8 cellular contexts compared by ENCODE assay signal in the genomic region with DNA sequence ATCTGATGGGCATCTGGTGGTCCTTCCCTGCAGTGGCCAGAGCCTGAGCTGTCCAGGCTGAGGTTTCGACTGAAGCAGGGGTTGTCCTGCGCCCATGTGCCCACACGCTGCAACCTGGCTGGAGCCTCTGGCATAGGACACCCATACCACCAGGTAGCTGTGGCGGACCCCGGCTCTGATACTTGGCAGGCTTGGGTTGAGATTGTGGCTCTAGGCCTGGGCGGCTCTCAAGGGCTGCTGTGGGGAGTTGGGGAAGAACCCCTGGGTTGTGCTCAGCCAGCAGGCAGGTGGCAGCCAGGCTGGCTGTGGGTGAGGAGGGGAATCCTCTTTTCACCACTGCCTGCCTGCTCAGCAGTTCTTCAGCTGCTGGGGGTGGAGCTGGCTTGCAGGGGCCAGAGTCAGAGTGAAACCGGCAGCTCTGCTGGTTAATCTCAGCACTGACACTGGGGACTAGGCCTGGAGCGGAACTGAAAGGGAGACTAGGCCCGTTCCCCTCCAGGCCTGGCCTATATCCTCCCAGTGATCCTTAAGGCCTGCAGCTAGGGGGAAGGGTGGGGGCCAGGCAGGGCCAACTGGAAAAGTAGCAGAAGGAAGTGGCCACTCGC. TPM values are rescaled to one million over a fixed set of nuclear protein-coding genes. Genes with fewer than 3 reads are reported as not detected.
DNase-seq lines count a peak whose midpoint lies in the region; ATAC-seq lines count a peak whose summit lies in the region.

No MANE protein-coding gene starts in this region.

- H3K27me3 Mint-ChIP-seq in activated naive CD8-positive, alpha-beta T cell treated with anti-CD3 and anti-CD28 coated beads, Interleukin-2, amount 50 U/mL, for 24 hours = no peaks in the 10 kb centered on the region

- ATAC-seq in GM19023 (IDR thresholded peaks at IDR 0.05; ENCODE audit: unreplicated experiment) (peak; percentile 89), HG03060 (IDR thresholded peaks at IDR 0.05; ENCODE audit: low read depth, unreplicated experiment) (peak; percentile 87), left colon (no peak)
- ATAC-seq in activated naive CD8-positive, alpha-beta T cell treated with anti-CD3 and anti-CD28 coated beads, Interleukin-2, amount 50 U/mL, for 24 hours = peak; percentile 85

- H3K36me3 Mint-ChIP-seq in activated naive CD8-positive, alpha-beta T cell treated with anti-CD3 and anti-CD28 coated beads, Interleukin-2, amount 50 U/mL, for 24 hours (ENCODE audit: low read depth) = peaks cover 49% of the 10 kb centered on the region

- intact Hi-C loops in left colon (cut with DNase I, micrococcal nuclease) = no loop called here

- peaks cover 90% of the 10 kb centered on the region for H3K4me1 Mint-ChIP-seq in activated naive CD8-positive, alpha-beta T cell treated with anti-CD3 and anti-CD28 coated beads, Interleukin-2, amount 50 U/mL, for 24 hours

- peak overlapping the region; percentile 80 for H3K27ac Mint-ChIP-seq in activated naive CD8-positive, alpha-beta T cell treated with anti-CD3 and anti-CD28 coated beads, Interleukin-2, amount 50 U/mL, for 24 hours

- peak overlapping the region; percentile 61 for H3K4me3 Mint-ChIP-seq in activated naive CD8-positive, alpha-beta T cell treated with anti-CD3 and anti-CD28 coated beads, Interleukin-2, amount 50 U/mL, for 24 hours

- DNase-seq in T follicular helper cell (ENCODE audit: low read depth) (peak; percentile 69), left colon (peak; percentile 73 to 81), NCI-H748 treated with DMSO at 0.1 percent for 48 hours (lab: John Stamatoyannopoulos, UW) (no peak), iPS-NIHi11 (ENCODE audit: low spot score) (no peak)
- DNase-seq in activated naive CD8-positive, alpha-beta T cell treated with anti-CD3 and anti-CD28 coated beads, Interleukin-2, amount 50 U/mL, for 24 hours = peak; percentile 86
- DNase-seq in stimulated activated CD4-positive, alpha-beta T cell treated with anti-CD3 and anti-CD28 coated beads, TNF-alpha, amount 100 ng/mL, for 1 hour (ENCODE audit: low read depth in 3 of 3, low spot score in 1 of 3) = peak; percentile 41 to 64 (median 61)

- no peaks in the 10 kb centered on the region for H3K9me3 Mint-ChIP-seq in activated naive CD8-positive, alpha-beta T cell treated with anti-CD3 and anti-CD28 coated beads, Interleukin-2, amount 50 U/mL, for 24 hours

RNA-seq across cellular contexts. Expression of gene SH2B3, which starts 39.1 kb away (rescaled TPM):
- 10 to 100 TPM; 22.9 to 27.1 TPM for total RNA-seq in left colon

Comparison
In these comparisons a context has a peak if more than half of its experiments do, and no peak if none do; other contexts are left out.
1. DNase-seq: peak in T follicular helper cell (single experiment), activated naive CD8-positive, alpha-beta T cell treated with anti-CD3 and anti-CD28 coated beads, Interleukin-2, amount 50 U/mL, for 24 hours (single experiment), left colon (2 of 2) and stimulated activated CD4-positive, alpha-beta T cell treated with anti-CD3 and anti-CD28 coated beads, TNF-alpha, amount 100 ng/mL, for 1 hour (3 of 3); none in NCI-H748 treated with DMSO at 0.1 percent for 48 hours (single experiment) and iPS-NIHi11 (single experiment).